ENCODE assay signal across 1 cellular context in genomic region chr10:88114368-88114767, GRCh38.
TF ChIP-seq lines count a peak whose summit lies in the region.

No MANE protein-coding gene starts in this region.

TF ChIP-seq in GM12878, 131 proteins besides CTCF, POLR2A, EP300 and RAD21 (continued from another document):
- TF ChIP-seq ZNF592 (IDR thresholded peaks at IDR 0.05) (no peak), NR2C1 (IDR thresholded peaks at IDR 0.05) (no peak), ZNF384 (IDR thresholded peaks at IDR 0.05; ENCODE audit: borderline replicate concordance, low read depth, low read length) (no peak), IKZF1 (conservative IDR thresholded peaks at IDR 0.05) (no peak), IKZF2 (IDR thresholded peaks at IDR 0.05) (no peak), RB1 (IDR thresholded peaks at IDR 0.05; ENCODE audit: borderline replicate concordance) (no peak), EZH2 (IDR thresholded peaks at IDR 0.05; ENCODE audit: borderline replicate concordance, control insufficient read depth, low read depth, low read length) (no peak), MEF2B (IDR thresholded peaks at IDR 0.05; ENCODE audit: partially characterized antibody, poor library complexity, severe bottlenecking) (no peak), JUNB (IDR thresholded peaks at IDR 0.05) (no peak), HSF1 (IDR thresholded peaks at IDR 0.05; ENCODE audit: low read depth, low read length) (no peak), SRF (IDR thresholded peaks at IDR 0.05; ENCODE audit: low read depth in 2 of 2, low read length in 2 of 2) (no peak), YY1 (IDR thresholded peaks at IDR 0.05; ENCODE audit: low read depth, low read length) (peak; percentile 88), IRF4 (IDR thresholded peaks at IDR 0.05; ENCODE audit: low read depth, low read length) (peak; percentile 57; the same call in 1 of the 2 replicates), KLF5 (IDR thresholded peaks at IDR 0.05; ENCODE audit: partially characterized antibody) (no peak), PML (IDR thresholded peaks at IDR 0.05; ENCODE audit: low read length) (no peak)
- TF ChIP-seq, protein P1, sequence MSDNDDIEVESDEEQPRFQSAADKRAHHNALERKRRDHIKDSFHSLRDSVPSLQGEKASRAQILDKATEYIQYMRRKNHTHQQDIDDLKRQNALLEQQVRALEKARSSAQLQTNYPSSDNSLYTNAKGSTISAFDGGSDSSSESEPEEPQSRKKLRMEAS (IDR thresholded peaks at IDR 0.05; ENCODE audit: low read depth, low read length): no peak
